ENCODE assay signal across 8 cellular contexts in the genomic region with DNA sequence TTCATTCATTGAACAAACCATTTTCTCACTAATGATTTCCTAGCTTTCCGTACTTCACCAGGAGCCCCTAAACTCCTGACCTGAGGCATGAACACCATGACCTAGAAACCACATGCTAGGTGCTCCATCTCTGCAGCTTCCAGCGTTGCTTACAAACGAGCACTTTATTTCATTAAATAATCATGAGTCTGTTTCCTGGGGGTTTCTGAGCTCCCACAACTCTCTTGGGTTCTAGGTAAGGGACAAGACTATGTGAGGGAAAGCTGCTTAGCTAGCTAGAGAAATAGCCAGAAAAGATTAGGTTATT. TPM values are rescaled to one million over a fixed set of nuclear protein-coding genes. Genes with fewer than 3 reads are reported as not detected.
DNase-seq lines count a peak whose midpoint lies in the region; ATAC-seq, FAIRE-seq and TF ChIP-seq lines count a peak whose summit lies in the region.

No MANE protein-coding gene starts in this region.

- H3K4me1 ChIP-seq in ascending aorta = peaks cover 6 to 12% of the 10 kb centered on the region in 2 donors
- peaks cover 0 to 25% (median 4%) of the 10 kb centered on the region in 4 donors for H3K4me1 ChIP-seq in right lobe of liver
- peaks cover 10 to 46% (median 17%) of the 10 kb centered on the region in 4 donors for H3K4me1 ChIP-seq in transverse colon

- WGBS in right lobe of liver (ENCODE audit: insufficient coverage, low coverage, low lambda C conversion rate, missing lambda C conversion rate) = 5% methylated on average over 3 of the region's 3 CpGs
- 29% methylated on average over 2 to 3 of the region's 3 CpGs for WGBS in transverse colon (ENCODE audit: low coverage in 1 of 2), 2 donors

- peaks cover 67% of the 10 kb centered on the region for H3K4me1 Mint-ChIP-seq in activated T-cell treated with anti-CD3 and anti-CD28 coated beads, Interleukin-2, amount 50 U/mL, for 72 hours (ENCODE audit: low read depth)

- ATAC-seq in activated T-cell treated with anti-CD3 and anti-CD28 coated beads, Interleukin-2, amount 50 U/mL, for 72 hours (replicated peaks in 1 of 2) = no peak
- ATAC-seq in right lobe of liver (no peak), GM18502 (IDR thresholded peaks at IDR 0.05; ENCODE audit: poor library complexity, unreplicated experiment) (no peak)

- H3K27me3 ChIP-seq in ascending aorta = no peaks in the 10 kb centered on the region
- no peaks in the 10 kb centered on the region for H3K27me3 ChIP-seq in right lobe of liver
- no peaks in the 10 kb centered on the region for H3K27me3 ChIP-seq in transverse colon

- in situ Hi-C loops in transverse colon (cut with MboI; ENCODE audit: low pct_ligation_motif_present in 1 of 4, low pct_unique_long_range_greater_than_20kb in 1 of 4, low sequenced_read_pairs in 3 of 4) = loop anchor here in 1 of 4 donors (25.0 kb wide), 1 partner anchor 99 kb away; the partner anchor contains the start of gene SNAPC5

- H3K27ac ChIP-seq in ascending aorta = peak overlapping the region; percentile 88 to 99
- peak overlapping the region in 1 of 3 donors; percentile 94 for H3K27ac ChIP-seq in right lobe of liver
- H3K27ac ChIP-seq in transverse colon = peak overlapping the region; percentile 97 to 99 (median 98)

- H3K4me3 Mint-ChIP-seq in activated T-cell treated with anti-CD3 and anti-CD28 coated beads, Interleukin-2, amount 50 U/mL, for 72 hours = peak overlapping the region; percentile 96 to 97

- peaks cover 3 to 15% of the 10 kb centered on the region in 2 donors for H3K36me3 Mint-ChIP-seq in activated T-cell treated with anti-CD3 and anti-CD28 coated beads, Interleukin-2, amount 50 U/mL, for 72 hours (ENCODE audit: insufficient read depth in 2 of 2)

- FAIRE-seq in GM12892 (lab: Jason Lieb, UNC) = no peak

- peak in 1 of 3 experiments; percentile 2 for TF ChIP-seq CTCF in ascending aorta (IDR thresholded peaks at IDR 0.05)
- TF ChIP-seq CTCF in right lobe of liver (IDR thresholded peaks at IDR 0.05) = no peak
- no peak for TF ChIP-seq CTCF in transverse colon (IDR thresholded peaks at IDR 0.05)

- DNase-seq in activated T-cell treated with anti-CD3 and anti-CD28 coated beads, Interleukin-2, amount 50 U/mL, for 72 hours = no peak
- DNase-seq in activated T-cell treated with anti-CD3 and anti-CD28 coated beads, Interleukin-2, amount 50 U/mL, for 48 hours = no peak
- DNase-seq in ascending aorta (ENCODE audit: low spot score in 2 of 2) (no peak), right lobe of liver (no peak), transverse colon (no peak), GM12892 (ENCODE audit: insufficient read length) (no peak), NCI-H128 (lab: John Stamatoyannopoulos, UW; ENCODE audit: unreplicated experiment) (no peak)

- H3K27ac Mint-ChIP-seq in activated T-cell treated with anti-CD3 and anti-CD28 coated beads, Interleukin-2, amount 50 U/mL, for 72 hours = peak overlapping the region; percentile 94

- TF ChIP-seq POLR2A in right lobe of liver (IDR thresholded peaks at IDR 0.05) (no peak), transverse colon (IDR thresholded peaks at IDR 0.05) (no peak), GM12892 (IDR thresholded peaks at IDR 0.05; ENCODE audit: low read depth, low read length) (no peak)

- H3K9me3 ChIP-seq in ascending aorta = no peaks in the 10 kb centered on the region
- no peaks in the 10 kb centered on the region for H3K9me3 ChIP-seq in right lobe of liver
- no peaks in the 10 kb centered on the region for H3K9me3 ChIP-seq in transverse colon

- no peaks in the 10 kb centered on the region for H3K36me3 ChIP-seq in ascending aorta
- no peaks in the 10 kb centered on the region for H3K36me3 ChIP-seq in right lobe of liver
- no peaks in the 10 kb centered on the region for H3K36me3 ChIP-seq in transverse colon

- intact Hi-C loops in ascending aorta (cut with DNase I) (loop anchor here (10.0 kb wide), 1 partner anchor 467 kb away; no protein-coding TSS in a partner anchor), right lobe of liver (cut with DNase I) (loop anchor here (10.0 kb wide), 1 partner anchor 107 kb away; the partner anchor contains the start of gene SNAPC5 (in 2 of the 2)), transverse colon (cut with DNase I; ENCODE audit: low total_unique reads) (no loop called here)

- H3K27me3 Mint-ChIP-seq in activated T-cell treated with anti-CD3 and anti-CD28 coated beads, Interleukin-2, amount 50 U/mL, for 72 hours (ENCODE audit: low read depth) = no peaks in the 10 kb centered on the region

- no peak for TF ChIP-seq EP300 in transverse colon (IDR thresholded peaks at IDR 0.05; ENCODE audit: low read depth)

- H3K9me3 Mint-ChIP-seq in activated T-cell treated with anti-CD3 and anti-CD28 coated beads, Interleukin-2, amount 50 U/mL, for 72 hours = no peaks in the 10 kb centered on the region

- H3K4me3 ChIP-seq in ascending aorta (peak overlapping the region; percentile 53 to 99), right lobe of liver (peak overlapping the region; percentile 88 to 91 (median 90)), transverse colon (peak overlapping the region in 3 of 4 donors; percentile 81 to 92 (median 89))

RNA-seq across cellular contexts. Expression of gene MAP2K1, which starts 1.3 kb away (rescaled TPM):
- 10 to 100 TPM; 83.3 to 98.1 TPM for total RNA-seq in activated T-cell treated with anti-CD3 and anti-CD28 coated beads, Interleukin-2, amount 50 U/mL, for 72 hours
- total RNA-seq in ascending aorta (21.2 TPM), right lobe of liver (10 to 100 TPM; 25.7 to 68.8 (median 53.9) TPM), transverse colon (10 to 100 TPM; 14.7 to 83.0 (median 40.0) TPM)
- polyA plus RNA-seq in GM12892 (2012; ENCODE audit: missing spikeins) = 75.2 TPM

RNA-seq across cellular contexts. Expression of gene TIPIN, which starts 31.5 kb away (rescaled TPM):
- 10 to 100 TPM; 22.9 to 35.8 TPM for total RNA-seq in activated T-cell treated with anti-CD3 and anti-CD28 coated beads, Interleukin-2, amount 50 U/mL, for 72 hours
- total RNA-seq in ascending aorta (6.1 TPM), right lobe of liver (1 to 10 TPM; 2.4 to 5.1 (median 2.9) TPM), transverse colon (1 to 10 TPM in 3 of 4 donors, not detected in 1; 2.2 to 4.0 (median 2.5) TPM)
- 34.1 TPM for polyA plus RNA-seq in GM12892 (2012; ENCODE audit: missing spikeins)
